In the genomic region with DNA sequence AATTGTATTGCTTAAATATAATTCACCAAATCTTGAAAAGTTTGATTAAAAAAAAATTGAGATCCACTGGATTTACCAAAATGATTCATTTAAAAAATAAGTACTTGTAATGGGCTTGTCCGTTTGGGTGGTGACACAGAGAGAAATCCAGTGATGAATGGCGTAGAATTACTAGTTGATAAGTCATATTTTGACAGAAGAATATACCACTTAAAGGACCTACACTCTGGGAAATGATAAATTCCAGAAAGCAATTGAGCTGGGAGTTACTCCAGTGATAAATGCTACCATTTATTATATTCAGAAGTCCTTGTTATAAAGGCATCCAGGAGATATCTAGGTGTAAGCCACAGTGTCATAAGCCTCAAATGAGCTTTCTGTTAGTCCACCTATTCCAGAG, we compare ENCODE assay signal across 25 cellular contexts.
"Had no signal": no experiment of that assay in that cellular context is flagged by ENCODE, and none has a peak within 500 bp of the region (broad histone marks: within the 10 kb centered on the region; RNA-seq: fewer than 3 reads in every experiment).

No MANE protein-coding gene starts in this region.

- H3K27ac ChIP-seq: breast epithelium, heart left ventricle, left lung, lower lobe of right lung, ovary, right lobe of liver, tibial nerve had no signal

- H3K4me1 ChIP-seq: breast epithelium, heart left ventricle, left lung, lower lobe of right lung, right lobe of liver, tibial nerve had no signal

- H3K36me3 ChIP-seq: breast epithelium, heart left ventricle, left lung, lower lobe of right lung, ovary, right lobe of liver, tibial nerve had no signal

- H3K27me3 ChIP-seq: breast epithelium, heart left ventricle, left lung, ovary, right lobe of liver, tibial nerve had no signal

- ATAC-seq: activated naive CD8-positive, alpha-beta T cell treated with anti-CD3 and anti-CD28 coated beads, Interleukin-2, amount 50 U/mL, for 24 hours; activated T-helper 17 cell treated with anti-CD3 and anti-CD28 coated beads, Interleukin-2, amount 50 U/mL, for 72 hours; heart left ventricle; left lung; lower lobe of right lung; mucosa of descending colon; natural killer cell treated with Interleukin-12 subunit alpha and Interleukin-12 subunit beta and Interleukin-15 and Interleukin-18, amount 100 ng/mL, for 72 hours; right lobe of liver; WTC11 had no signal

- DNase-seq: activated CD4-positive, alpha-beta memory T cell treated with anti-CD3 and anti-CD28 coated beads, Interleukin-2, amount 10 ng/mL, durations not matched to agents 7 days and 5 days; activated CD4-positive, alpha-beta T cell treated with anti-CD3 and anti-CD28 coated beads for 1 hour; activated CD4-positive, alpha-beta T cell treated with anti-CD3 and anti-CD28 coated beads, Interleukin-2, amount 10 ng/mL, durations not matched to agents 7 days and 5 days; activated CD8-positive, alpha-beta memory T cell treated with anti-CD3 and anti-CD28 coated beads, Interleukin-2, amount 50 U/mL, for 48 hours; activated gamma-delta T cell treated with Interleukin-2 at 50 U/mL for 16 hours; activated naive CD8-positive, alpha-beta T cell treated with anti-CD3 and anti-CD28 coated beads, Interleukin-2, amount 50 U/mL, for 24 hours; activated T-cell treated with anti-CD3 and anti-CD28 coated beads, Interleukin-2, amount 50 U/mL, for 24 hours; amygdala; dermis blood vessel endothelial cell; effector CD4-positive, alpha-beta T cell; heart left ventricle; left lung; lower lobe of right lung; mucosa of descending colon; ovary; right lobe of liver; stimulated activated CD4-positive, alpha-beta T cell treated with anti-CD3 and anti-CD28 coated beads, Interleukin-2, amount 100 ng/mL, for 48 hours; stimulated activated naive CD4-positive, alpha-beta T cell treated with Interleukin-2 at 50 U/mL for 16 hours; T-helper 2 cell had no signal

- FAIRE-seq: colon had no signal

- H3K9me3 ChIP-seq: breast epithelium, heart left ventricle, left lung, lower lobe of right lung, mucosa of descending colon, ovary, right lobe of liver, tibial nerve had no signal

- H3K4me3 ChIP-seq: breast epithelium, heart left ventricle, left lung, lower lobe of right lung, mucosa of descending colon, ovary, right lobe of liver, tibial nerve had no signal
